Comparison of ENCODE assay signal across 8 cellular contexts in the genomic region with DNA sequence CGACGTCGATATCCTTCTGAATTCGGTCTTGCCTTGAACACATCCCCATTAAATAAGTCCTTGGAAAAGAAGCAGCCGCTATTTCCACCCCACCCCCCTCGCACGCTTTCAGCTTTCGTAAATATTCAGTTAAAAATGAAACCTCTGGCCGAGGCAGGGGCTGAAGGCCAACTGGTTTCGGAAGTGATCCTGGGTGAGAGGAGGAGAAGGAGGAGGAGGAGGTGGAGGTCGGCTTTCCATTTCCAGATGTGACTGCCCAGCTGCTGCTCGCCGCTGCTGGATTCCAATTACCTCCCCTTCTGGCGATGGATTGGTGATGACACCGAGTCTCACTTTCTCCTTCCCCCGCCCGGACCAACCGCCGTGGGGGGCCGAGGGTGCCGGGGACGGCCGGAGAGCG.
DNase-seq lines count a peak whose midpoint lies in the region; ATAC-seq and TF ChIP-seq lines count a peak whose summit lies in the region.
"Not testable (repeated sequence)": the region's sequence is repeated elsewhere in the genome, so short reads cannot be mapped to it uniquely, and the experiment has no call there.

No MANE protein-coding gene starts in this region.

- not testable (repeated sequence) for H3K9me3 ChIP-seq in CD8-positive, alpha-beta T cell (ENCODE audit: low read length); endodermal cell (ENCODE audit: control insufficient read depth, low read length); stomach

- not testable (repeated sequence) for H3K27me3 Mint-ChIP-seq in CD8-positive, alpha-beta T cell (ENCODE audit: low read depth); IgD-negative memory B cell; T-cell; activated naive CD4-positive, alpha-beta T cell treated with anti-CD3 and anti-CD28 coated beads, Interleukin-2, amount 10 ng/mL, durations not matched to agents 7 days and 5 days; endodermal cell (ENCODE audit: insufficient read depth); immature natural killer cell (ENCODE audit: low read depth in 3 of 3); neural crest cell (ENCODE audit: low read depth)

- peak overlapping the region; percentile 69 for H3K27ac ChIP-seq in CD8-positive, alpha-beta T cell (ENCODE audit: low read depth, low read length)
- not testable (repeated sequence) for H3K27ac ChIP-seq in endodermal cell (ENCODE audit: low read depth, low read length)
- H3K27ac ChIP-seq in stomach = peak overlapping the region in 4 of 5 donors; percentile 73 to 90 (median 80)

- H3K4me1 ChIP-seq in CD8-positive, alpha-beta T cell (ENCODE audit: insufficient read depth, low read length); endodermal cell (ENCODE audit: control insufficient read depth, insufficient read depth, low read length); stomach: not testable (repeated sequence)

- POLR2A ChIA-PET in CD8-positive, alpha-beta T cell (lab: Charles Lee); T-cell (lab: Charles Lee): not testable (repeated sequence)

- TF ChIP-seq CTCF in CD8-positive, alpha-beta T cell (IDR thresholded peaks at IDR 0.05); endodermal cell (conservative IDR thresholded peaks at IDR 0.05); neural crest cell (conservative IDR thresholded peaks at IDR 0.05); stomach (IDR thresholded peaks at IDR 0.05): not testable (repeated sequence)

- not testable (repeated sequence) for H3K9me3 Mint-ChIP-seq in CD8-positive, alpha-beta T cell; IgD-negative memory B cell; T-cell; activated naive CD4-positive, alpha-beta T cell treated with anti-CD3 and anti-CD28 coated beads, Interleukin-2, amount 10 ng/mL, durations not matched to agents 7 days and 5 days; endodermal cell; immature natural killer cell; neural crest cell

- H3K4me3 ChIP-seq in CD8-positive, alpha-beta T cell (ENCODE audit: low read depth, low read length) = peak overlapping the region; percentile 53
- peak overlapping the region; percentile 77 for H3K4me3 ChIP-seq in endodermal cell (ENCODE audit: low read length)
- H3K4me3 ChIP-seq in stomach = peak overlapping the region; percentile 45 to 49 (median 46)

- H3K27me3 ChIP-seq in CD8-positive, alpha-beta T cell (ENCODE audit: insufficient read depth, low read length); endodermal cell (ENCODE audit: control insufficient read depth, insufficient read depth, low read length, poor library complexity, severe bottlenecking); stomach: not testable (repeated sequence)

- DNase-seq in CD8-positive, alpha-beta T cell = peak in 5 of 7 experiments; percentile 1 to 54 (median 10)
- DNase-seq in T-cell (peak in 10 of 34 experiments; percentile 0 to 41 (median 4)), immature natural killer cell (peak in 2 of 3 donors; percentile 32 to 40), stomach (peak; percentile 24)
- peak; percentile 20 for DNase-seq in activated naive CD4-positive, alpha-beta T cell treated with anti-CD3 and anti-CD28 coated beads, Interleukin-2, amount 10 ng/mL, durations not matched to agents 7 days and 5 days
- not testable (repeated sequence) for DNase-seq in endodermal cell; neural crest cell (ENCODE audit: low read depth, low spot score)

- H3K27ac Mint-ChIP-seq in CD8-positive, alpha-beta T cell = peak overlapping the region; percentile 93
- H3K27ac Mint-ChIP-seq in IgD-negative memory B cell (peak overlapping the region; percentile 67 to 96 (median 86)), T-cell (peak overlapping the region; percentile 86 to 90), immature natural killer cell (peak overlapping the region; percentile 63 to 96 (median 90))
- H3K27ac Mint-ChIP-seq in activated naive CD4-positive, alpha-beta T cell treated with anti-CD3 and anti-CD28 coated beads, Interleukin-2, amount 10 ng/mL, durations not matched to agents 7 days and 5 days = peak overlapping the region; percentile 85
- H3K27ac Mint-ChIP-seq in endodermal cell; neural crest cell (ENCODE audit: unreplicated experiment): not testable (repeated sequence)

- peak overlapping the region; percentile 86 for H3K4me3 Mint-ChIP-seq in CD8-positive, alpha-beta T cell
- peak overlapping the region in 3 of 4 donors; percentile 84 to 94 (median 85) for H3K4me3 Mint-ChIP-seq in IgD-negative memory B cell
- H3K4me3 Mint-ChIP-seq in T-cell = peak overlapping the region; percentile 75 to 87 (median 85)
- H3K4me3 Mint-ChIP-seq in activated naive CD4-positive, alpha-beta T cell treated with anti-CD3 and anti-CD28 coated beads, Interleukin-2, amount 10 ng/mL, durations not matched to agents 7 days and 5 days = peak overlapping the region; percentile 78
- H3K4me3 Mint-ChIP-seq in endodermal cell = peak overlapping the region; percentile 57
- peak overlapping the region; percentile 78 to 92 (median 88) for H3K4me3 Mint-ChIP-seq in immature natural killer cell
- peak overlapping the region; percentile 79 for H3K4me3 Mint-ChIP-seq in neural crest cell

- not testable (repeated sequence) for H3K36me3 ChIP-seq in CD8-positive, alpha-beta T cell (ENCODE audit: insufficient read depth, low read length); endodermal cell (ENCODE audit: control insufficient read depth, insufficient read depth, low read length); stomach

- H3K36me3 Mint-ChIP-seq in CD8-positive, alpha-beta T cell; IgD-negative memory B cell; T-cell; activated naive CD4-positive, alpha-beta T cell treated with anti-CD3 and anti-CD28 coated beads, Interleukin-2, amount 10 ng/mL, durations not matched to agents 7 days and 5 days; endodermal cell (ENCODE audit: low read depth); immature natural killer cell; neural crest cell (ENCODE audit: low read depth): not testable (repeated sequence)

- not testable (repeated sequence) for H3K4me1 Mint-ChIP-seq in CD8-positive, alpha-beta T cell (ENCODE audit: low read depth); IgD-negative memory B cell; T-cell; activated naive CD4-positive, alpha-beta T cell treated with anti-CD3 and anti-CD28 coated beads, Interleukin-2, amount 10 ng/mL, durations not matched to agents 7 days and 5 days; endodermal cell; immature natural killer cell; neural crest cell

- ATAC-seq in CD8-positive, alpha-beta T cell = not testable (repeated sequence)
- ATAC-seq in T-cell (replicated peaks in 1 of 4) = peak in 1 of 4 experiments; percentile 32

- CTCF ChIA-PET in CD8-positive, alpha-beta T cell (lab: Charles Lee); T-cell (lab: Charles Lee); activated naive CD4-positive, alpha-beta T cell treated with anti-CD3 and anti-CD28 coated beads, Interleukin-2, amount 10 ng/mL, durations not matched to agents 7 days and 5 days (lab: Charles Lee): not testable (repeated sequence)

- WGBS in endodermal cell (ENCODE audit: insufficient coverage in 1 of 2, insufficient read length in 1 of 2), 2 experiments = 0% methylated on average over 4 of the region's 24 CpGs; no CpG with 5 or more reads in 1 of the 2 experiments
- 0 to 3% (median 0%) methylated on average over 5 to 15 of the region's 24 CpGs for WGBS in stomach, 5 donors

- TF ChIP-seq EP300 in stomach (IDR thresholded peaks at IDR 0.05) = not testable (repeated sequence)

- H3K9ac ChIP-seq in endodermal cell (ENCODE audit: extremely low read depth, low read length, poor library complexity, severe bottlenecking) = not testable (repeated sequence)

- not testable (repeated sequence) for TF ChIP-seq POLR2A in stomach (IDR thresholded peaks at IDR 0.05)

- intact Hi-C loops in CD8-positive, alpha-beta T cell (cut with DNase I, micrococcal nuclease); stomach (cut with DNase I; ENCODE audit: low total_unique reads): not testable (repeated sequence)
